ENCODE assay signal across 25 cellular contexts in genomic region chr16:16928532-16929101, GRCh38.
DNase-seq lines count a peak whose midpoint lies in the region; ATAC-seq, FAIRE-seq and TF ChIP-seq lines count a peak whose summit lies in the region.
"Had no signal": no experiment of that assay in that cellular context is flagged by ENCODE, and none has a peak within 500 bp of the region (broad histone marks: within the 10 kb centered on the region; RNA-seq: fewer than 3 reads in every experiment).

No MANE protein-coding gene starts in this region.

- no peaks in the 10 kb centered on the region; a peak in 1 of 5 replicates for H3K27me3 ChIP-seq in K562 (ENCODE audit: control insufficient read depth in 2 of 2, insufficient read depth in 2 of 2, low read length in 2 of 2)
- H3K27me3 ChIP-seq: BE2C had no signal

- H4K20me1 ChIP-seq in K562 (replicated peaks; ENCODE audit: control insufficient read depth, insufficient read depth, low read length), result no peaks in the 10 kb centered on the region

- H3K36me3 ChIP-seq in K562 (ENCODE audit: control insufficient read depth, insufficient read depth, low read length), result no peaks in the 10 kb centered on the region
- H3K36me3 ChIP-seq: BE2C had no signal

- CTCF ChIA-PET in K562 (lab: Yijun Ruan, JAX; ENCODE audit: low intra/inter-chr PET ratio), result no interaction called here

- no peak for TF ChIP-seq CTCF in K562 (IDR thresholded peaks at IDR 0.05 in 2 of 3, conservative IDR thresholded peaks at IDR 0.05 in 1 of 3; ENCODE audit: insufficient read depth in 2 of 3, low read depth in 1 of 3, low read length in 3 of 3)

- no peak overlapping the region for H3K27ac ChIP-seq in K562 (ENCODE audit: extremely low read depth, low read depth, low read length)

- DNase-seq in MV-4-11 (lab: John Stamatoyannopoulos, UW) (peak; percentile 4), OCI-M1 (lab: John Stamatoyannopoulos, UW) (peak; percentile 7), K562 (ENCODE audit: extremely low read depth in 1 of 4, low spot score in 3 of 4) (peak in 1 of 4 experiments; percentile 11), superior temporal gyrus (ENCODE audit: extremely low spot score) (no peak)
- DNase-seq: ACHN; BE2C; C1 segment of cervical spinal cord; CD4-positive, CD25-positive, alpha-beta regulatory T cell; CD8-positive, alpha-beta memory T cell; COR-L47; DMS 273 treated with DMSO at 0.1 percent for 48 hours; DMS53; DND-41; EL; GOT3; H7; HFFc6; IMR-90 had no signal

- no TSS peak for BruUV-seq in K562 (replicated peaks; lab: Mats Ljungman, UMichigan)

- H3K79me2 ChIP-seq in K562 (ENCODE audit: control insufficient read depth, insufficient read depth, low read length), result no peaks in the 10 kb centered on the region

- in situ Hi-C loops in K562 (cut with MboI), result no loop called here

- H2AFZ ChIP-seq in K562 (ENCODE audit: low read depth, low read length), result peak overlapping the region; percentile 68

- POLR2A ChIA-PET in K562 (lab: Yijun Ruan, JAX), result no interaction called here

- H3K4me1 ChIP-seq in K562 (replicated peaks in 1 of 2; ENCODE audit: control insufficient read depth in 2 of 2, insufficient read depth in 2 of 2, low read length in 2 of 2), result peaks cover 0 to 10% of the 10 kb centered on the region in 2 experiments; a peak in 2 of 5 replicates
- H3K4me1 ChIP-seq: BE2C had no signal

- no peak for TF ChIP-seq POLR2A in K562 (conservative IDR thresholded peaks at IDR 0.05)

- intact Hi-C loops in K562 (cut with micrococcal nuclease), result no loop called here

- no peak overlapping the region for H3K4me2 ChIP-seq in K562 (ENCODE audit: insufficient read depth, low read length)

- no peaks in the 10 kb centered on the region for H3K9me3 ChIP-seq in K562 (replicated peaks; ENCODE audit: control insufficient read depth, insufficient read depth, low read depth, low read length)
- H3K9me3 ChIP-seq: BE2C had no signal

- ATAC-seq in K562 (no peak), GM19351 (IDR thresholded peaks at IDR 0.05; ENCODE audit: unreplicated experiment) (no peak), HG02623 (IDR thresholded peaks at IDR 0.05; ENCODE audit: unreplicated experiment) (no peak)
- ATAC-seq: HCT116 had no signal

- WGBS in K562 (ENCODE audit: insufficient coverage, low coverage, missing lambda C conversion rate), result 10% methylated on average over 3 of the region's 3 CpGs

- no peak for FAIRE-seq in K562 (lab: Jason Lieb, UNC)
- FAIRE-seq: A204.1, GM12891, GM19239, HTR-8/SVneo had no signal

- no peaks in the 10 kb centered on the region for H3K9me1 ChIP-seq in K562 (ENCODE audit: control insufficient read depth, insufficient read depth, low read length)

- no peak for TF ChIP-seq RAD21 in K562 (CRISPR knock-in tag; conservative IDR thresholded peaks at IDR 0.05 in 1 of 2, IDR thresholded peaks at IDR 0.05 in 1 of 2)

- no peak for TF ChIP-seq EP300 in K562 (IDR thresholded peaks at IDR 0.05; ENCODE audit: low read length)

- no peak overlapping the region for H3K4me3 ChIP-seq in K562

- H3K9ac ChIP-seq in K562 (ENCODE audit: insufficient read depth in 1 of 2, low read depth in 2 of 2, low read length in 2 of 2), result no peak overlapping the region

TF ChIP-seq in K562, 482 proteins besides CTCF, POLR2A, EP300 and RAD21 (continues in another document):
- TF ChIP-seq MYNN (IDR thresholded peaks at IDR 0.05) (no peak), MYNN (CRISPR knock-in tag; IDR thresholded peaks at IDR 0.05) (no peak), KLF10 (CRISPR knock-in tag; IDR thresholded peaks at IDR 0.05) (no peak), ARID1B (IDR thresholded peaks at IDR 0.05) (0 out of 2 replicates have a peak, but pooled peaks have one; percentile 8), CREM (IDR thresholded peaks at IDR 0.05; ENCODE audit: low read depth) (no peak), ETS1 (conservative IDR thresholded peaks at IDR 0.05; ENCODE audit: control insufficient read depth, low read depth, low read length) (no peak), HNRNPUL1 (IDR thresholded peaks at IDR 0.05; ENCODE audit: low read length) (no peak), ZBTB17 (CRISPR knock-in tag; IDR thresholded peaks at IDR 0.05) (peak; percentile 96), PML (IDR thresholded peaks at IDR 0.05; ENCODE audit: low read length) (no peak), HIVEP1 (CRISPR knock-in tag; IDR thresholded peaks at IDR 0.05) (no peak), ZNF740 (CRISPR knock-in tag; IDR thresholded peaks at IDR 0.05) (no peak), ZNF740 (tag; IDR thresholded peaks at IDR 0.05) (no peak), CBX3 (IDR thresholded peaks at IDR 0.05; ENCODE audit: borderline replicate concordance in 1 of 2, low read length in 2 of 2) (no peak), NFE2 (IDR thresholded peaks at IDR 0.05; ENCODE audit: low read depth) (peak; percentile 78), NR2C2 (CRISPR knock-in tag; IDR thresholded peaks at IDR 0.05) (no peak), NR2C2 (tag; IDR thresholded peaks at IDR 0.05) (peak; percentile 56; the same call in 1 of the 2 replicates), ZNF175 (CRISPR knock-in tag; IDR thresholded peaks at IDR 0.05; ENCODE audit: low read depth) (no peak), NFE2L1 (tag; IDR thresholded peaks at IDR 0.05; ENCODE audit: borderline replicate concordance, low read depth) (0 out of 2 replicates have a peak, but pooled peaks have one; percentile 13), FOXA1 (IDR thresholded peaks at IDR 0.05; ENCODE audit: borderline replicate concordance) (no peak), JUNB (CRISPR knock-in tag; conservative IDR thresholded peaks at IDR 0.05) (no peak), MAFF (IDR thresholded peaks at IDR 0.05; ENCODE audit: low read length) (peak; percentile 63; the same call in 1 of the 2 replicates), ZNF507 (tag; conservative IDR thresholded peaks at IDR 0.05) (no peak), MXI1 (IDR thresholded peaks at IDR 0.05; ENCODE audit: low read depth, low read length) (no peak), ZNF780A (CRISPR knock-in tag; IDR thresholded peaks at IDR 0.05) (no peak), TCF7 (IDR thresholded peaks at IDR 0.05; ENCODE audit: borderline replicate concordance) (no peak), SAFB (IDR thresholded peaks at IDR 0.05; ENCODE audit: borderline replicate concordance, low read depth, low read length) (no peak), MLLT1 (IDR thresholded peaks at IDR 0.05) (peak in 1 of 2 experiments; percentile 70; a peak in 2 of 4 replicates), CHCHD3 (CRISPR knock-in tag; IDR thresholded peaks at IDR 0.05) (no peak), ZNF316 (IDR thresholded peaks at IDR 0.05) (0 out of 2 replicates have a peak, but pooled peaks have one; percentile 3), ZFP36 (IDR thresholded peaks at IDR 0.05; ENCODE audit: low read depth, low read length, partially characterized antibody) (no peak), ZNF23 (CRISPR knock-in tag; IDR thresholded peaks at IDR 0.05) (peak; percentile 94), SMC3 (conservative IDR thresholded peaks at IDR 0.05; ENCODE audit: insufficient read depth, low read depth, low read length) (no peak), POLR2AphosphoS5 (IDR thresholded peaks at IDR 0.05; ENCODE audit: control insufficient read depth, insufficient read depth, low read depth, low read length) (no peak), C11orf30 (IDR thresholded peaks at IDR 0.05; ENCODE audit: low read depth) (peak; percentile 46), TAL1 (IDR thresholded peaks at IDR 0.05) (no peak)
